Comparison of ENCODE assay signal across 13 cellular contexts in genomic region chr9:77827104-77827784, GRCh38.
DNase-seq lines count a peak whose midpoint lies in the region; ATAC-seq, FAIRE-seq and TF ChIP-seq lines count a peak whose summit lies in the region.
"Had no signal": no experiment of that assay in that cellular context is flagged by ENCODE, and none has a peak within 500 bp of the region (broad histone marks: within the 10 kb centered on the region; RNA-seq: fewer than 3 reads in every experiment).

No MANE protein-coding gene starts in this region.

- no peaks in the 10 kb centered on the region for H3K9me3 ChIP-seq in CD4-positive, alpha-beta T cell (ENCODE audit: control insufficient read depth, low read length)
- no peaks in the 10 kb centered on the region for H3K9me3 ChIP-seq in Karpas-422 (ENCODE audit: low read length)
- H3K9me3 ChIP-seq in K562 (replicated peaks; ENCODE audit: control insufficient read depth, insufficient read depth, low read depth, low read length): no peaks in the 10 kb centered on the region

- intact Hi-C loops in CD4-positive, alpha-beta T cell (cut with DNase I, micrococcal nuclease): no loop called here
- intact Hi-C loops in K562 (cut with micrococcal nuclease): loop anchor here (10.0 kb wide), 1 partner anchor 208 kb away; the partner anchor contains the start of gene GNAQ

- POLR2A ChIA-PET in CD4-positive, alpha-beta T cell (lab: Charles Lee): interaction anchor here (0.6 kb wide), 1 partner anchor 20 kb away, joined by 5 read pairs; no protein-coding TSS in a partner anchor
- POLR2A ChIA-PET in K562 (lab: Yijun Ruan, JAX): interaction anchor here (0.7 kb wide), 1 partner anchor 122 kb away, joined by 3 read pairs; no protein-coding TSS in a partner anchor

- ATAC-seq in CD4-positive, alpha-beta T cell (ENCODE audit: poor library complexity): no peak
- ATAC-seq in GM18868 (IDR thresholded peaks at IDR 0.05; ENCODE audit: unreplicated experiment): peak; percentile 82
- ATAC-seq in K562: peak; percentile 94
- no peak for ATAC-seq in HG03469 (IDR thresholded peaks at IDR 0.05; ENCODE audit: unreplicated experiment)

- H3K27ac Mint-ChIP-seq in CD4-positive, alpha-beta T cell: peak overlapping the region; percentile 3
- H3K27ac Mint-ChIP-seq: IgD-negative memory B cell had no signal

- no peaks in the 10 kb centered on the region for H3K27me3 Mint-ChIP-seq in CD4-positive, alpha-beta T cell
- H3K27me3 Mint-ChIP-seq: central memory CD8-positive, alpha-beta T cell; IgD-negative memory B cell had no signal

- H3K36me3 ChIP-seq in Karpas-422 (ENCODE audit: insufficient read depth, low read length) (no peaks in the 10 kb centered on the region), K562 (ENCODE audit: control insufficient read depth, insufficient read depth, low read length) (peaks cover 3% of the 10 kb centered on the region; the same call in 1 of the 3 replicates)

- H3K27me3 ChIP-seq in CD4-positive, alpha-beta T cell (ENCODE audit: control insufficient read depth, insufficient read depth, low read length): no peaks in the 10 kb centered on the region
- H3K27me3 ChIP-seq in Karpas-422 (ENCODE audit: low read length) (no peaks in the 10 kb centered on the region), K562 (ENCODE audit: control insufficient read depth in 2 of 2, insufficient read depth in 2 of 2, low read length in 2 of 2) (no peaks in the 10 kb centered on the region)

- peak; percentile 92 for TF ChIP-seq EP300 in K562 (IDR thresholded peaks at IDR 0.05; ENCODE audit: low read length)

- H3K4me3 ChIP-seq in Karpas-422 (ENCODE audit: low read length): no peak overlapping the region
- H3K4me3 ChIP-seq in K562: no peak overlapping the region

- H3K4me2 ChIP-seq in Karpas-422 (ENCODE audit: low read depth, low read length, poor library complexity, severe bottlenecking) (peak overlapping the region; percentile 44), K562 (ENCODE audit: insufficient read depth, low read length) (no peak overlapping the region)

- in situ Hi-C loops in K562 (cut with MboI): no loop called here

- no peak for DNase-seq in CD4-positive, alpha-beta T cell
- DNase-seq in Karpas-422 (peak; percentile 69), K562 (ENCODE audit: extremely low read depth in 1 of 4, low spot score in 3 of 4) (peak; percentile 36 to 82 (median 58)), LoVo (ENCODE audit: low spot score) (no peak), GDM1 (lab: John Stamatoyannopoulos, UW) (no peak), NCI-H345 treated with DMSO at 0.1 percent for 48 hours (lab: John Stamatoyannopoulos, UW; ENCODE audit: unreplicated experiment) (no peak)
- DNase-seq: activated CD4-positive, alpha-beta T cell treated with anti-CD3 and anti-CD28 coated beads for 48 hours; DMS79 had no signal

- H3K4me1 ChIP-seq in Karpas-422 (ENCODE audit: low read length) (peaks cover 10% of the 10 kb centered on the region), K562 (replicated peaks in 1 of 2; ENCODE audit: control insufficient read depth in 2 of 2, insufficient read depth in 2 of 2, low read length in 2 of 2) (peaks cover 10 to 26% of the 10 kb centered on the region in 2 experiments; a peak in 4 of 5 replicates)

- no peak overlapping the region for H3K27ac ChIP-seq in CD4-positive, alpha-beta T cell (ENCODE audit: low read depth, low read length)
- H3K27ac ChIP-seq in Karpas-422 (ENCODE audit: low read length) (no peak overlapping the region), K562 (ENCODE audit: extremely low read depth, low read depth, low read length) (peak overlapping the region; percentile 83)

- no peaks in the 10 kb centered on the region for H3K9me2 ChIP-seq in Karpas-422 (replicated peaks; ENCODE audit: insufficient read depth, low read length)

- no peak for TF ChIP-seq CTCF in CD4-positive, alpha-beta T cell (IDR thresholded peaks at IDR 0.05)
- TF ChIP-seq CTCF in K562 (IDR thresholded peaks at IDR 0.05 in 2 of 3, conservative IDR thresholded peaks at IDR 0.05 in 1 of 3; ENCODE audit: insufficient read depth in 2 of 3, low read depth in 1 of 3, low read length in 3 of 3): no peak

- H3K9me1 ChIP-seq in K562 (ENCODE audit: control insufficient read depth, insufficient read depth, low read length): no peaks in the 10 kb centered on the region

- no peaks in the 10 kb centered on the region for H3K79me2 ChIP-seq in Karpas-422 (ENCODE audit: low read length)
- peaks cover 55% of the 10 kb centered on the region for H3K79me2 ChIP-seq in K562 (ENCODE audit: control insufficient read depth, insufficient read depth, low read length)

- peaks cover 7% of the 10 kb centered on the region for H3K36me3 Mint-ChIP-seq in CD4-positive, alpha-beta T cell (ENCODE audit: low read depth)
- H3K36me3 Mint-ChIP-seq: IgD-negative memory B cell had no signal

- H2AFZ ChIP-seq in Karpas-422 (ENCODE audit: low read length): no peak overlapping the region
- H2AFZ ChIP-seq in K562 (ENCODE audit: low read depth, low read length): no peak overlapping the region

- no peaks in the 10 kb centered on the region for H3K9me3 Mint-ChIP-seq in CD4-positive, alpha-beta T cell
- H3K9me3 Mint-ChIP-seq: central memory CD8-positive, alpha-beta T cell; IgD-negative memory B cell had no signal

- no peak for TF ChIP-seq RAD21 in K562 (CRISPR knock-in tag; conservative IDR thresholded peaks at IDR 0.05 in 1 of 2, IDR thresholded peaks at IDR 0.05 in 1 of 2)

- peak; percentile 88 for FAIRE-seq in K562 (lab: Jason Lieb, UNC)
- FAIRE-seq: frontal cortex had no signal

- 0% methylated on average over 6 of the region's 6 CpGs for WGBS in K562 (ENCODE audit: insufficient coverage, low coverage, missing lambda C conversion rate)

- peaks cover 53% of the 10 kb centered on the region for H3K4me1 Mint-ChIP-seq in CD4-positive, alpha-beta T cell (ENCODE audit: low read depth)
- H3K4me1 Mint-ChIP-seq: central memory CD8-positive, alpha-beta T cell had no signal

- peak overlapping the region; percentile 26 for H3K4me3 Mint-ChIP-seq in CD4-positive, alpha-beta T cell
- H3K4me3 Mint-ChIP-seq: central memory CD8-positive, alpha-beta T cell had no signal

- CTCF ChIA-PET in CD4-positive, alpha-beta T cell (lab: Charles Lee): interaction anchor here (0.7 kb wide), 1 partner anchor 490 kb away, joined by 3 read pairs; no protein-coding TSS in a partner anchor
- CTCF ChIA-PET in K562 (lab: Yijun Ruan, JAX; ENCODE audit: low intra/inter-chr PET ratio): no interaction called here

- H3K9ac ChIP-seq in Karpas-422 (ENCODE audit: low read length): no peak overlapping the region
- H3K9ac ChIP-seq in K562 (ENCODE audit: insufficient read depth in 1 of 2, low read depth in 2 of 2, low read length in 2 of 2): peak overlapping the region in 1 of 2 experiments; percentile 64; a peak in 2 of 4 replicates

- H4K20me1 ChIP-seq in Karpas-422 (ENCODE audit: insufficient read depth, low read depth, low read length) (no peaks in the 10 kb centered on the region), K562 (replicated peaks; ENCODE audit: control insufficient read depth, insufficient read depth, low read length) (no peaks in the 10 kb centered on the region)

- no peak for TF ChIP-seq POLR2A in K562 (conservative IDR thresholded peaks at IDR 0.05)

- BruUV-seq in K562 (replicated peaks; lab: Mats Ljungman, UMichigan): no TSS peak

TF ChIP-seq in K562, 482 proteins besides CTCF, POLR2A, EP300 and RAD21 (continues in another document):
- TF ChIP-seq EP400 (IDR thresholded peaks at IDR 0.05) (0 out of 2 replicates have a peak, but pooled peaks have one; percentile 29), FOXA3 (CRISPR knock-in tag; conservative IDR thresholded peaks at IDR 0.05 in 1 of 2, IDR thresholded peaks at IDR 0.05 in 1 of 2) (peak in 1 of 2 experiments; percentile 47; a peak in 1 of 4 replicates), FOXK2 (conservative IDR thresholded peaks at IDR 0.05 in 1 of 2, IDR thresholded peaks at IDR 0.05 in 1 of 2; ENCODE audit: low read depth in 2 of 2) (0 out of 4 replicates have a peak, but pooled peaks of 1 of the 2 experiments have one; percentile 41), CREM (IDR thresholded peaks at IDR 0.05; ENCODE audit: low read depth) (peak; percentile 43; the same call in 1 of the 2 replicates), ZNF384 (IDR thresholded peaks at IDR 0.05; ENCODE audit: low read depth, low read length) (peak; percentile 39; the same call in 1 of the 2 replicates), SAFB (IDR thresholded peaks at IDR 0.05; ENCODE audit: borderline replicate concordance, low read depth, low read length) (no peak), ATF6 (CRISPR knock-in tag; IDR thresholded peaks at IDR 0.05) (no peak), NCOR1 (IDR thresholded peaks at IDR 0.05) (peak; percentile 93), TCF7 (IDR thresholded peaks at IDR 0.05; ENCODE audit: borderline replicate concordance) (peak; percentile 76; the same call in 1 of the 2 replicates), GMEB1 (CRISPR knock-in tag; IDR thresholded peaks at IDR 0.05) (no peak), ZNF644 (tag; IDR thresholded peaks at IDR 0.05; ENCODE audit: low read depth) (0 out of 2 replicates have a peak, but pooled peaks have one; percentile 22)

Comparison
In these comparisons a context has a peak if more than half of its experiments do, and no peak if none do; other contexts are left out.
1. ATAC-seq: peak in GM18868 (single experiment) and K562 (single experiment); none in CD4-positive, alpha-beta T cell (single experiment) and HG03469 (single experiment).
2. DNase-seq: peak in Karpas-422 (single experiment) and K562 (4 of 4); none in CD4-positive, alpha-beta T cell (0 of 10), LoVo (single experiment), GDM1 (single experiment) and NCI-H345 treated with DMSO at 0.1 percent for 48 hours (single experiment).